Comparison of ENCODE assay signal across 8 cellular contexts in genomic region chr5:87267574-87268125, GRCh38. TPM values are rescaled to one million over a fixed set of nuclear protein-coding genes. Genes with fewer than 3 reads are reported as not detected.
A peak's percentile ranks its signal among the peaks of the same experiment; 100 is the strongest.
DNase-seq lines count a peak whose midpoint lies in the region; ATAC-seq and TF ChIP-seq lines count a peak whose summit lies in the region.

RASA1 (plus strand) TSS chr5:87267883; CDS start chr5:87268452, 569 bp downstream.

- H3K27me3 Mint-ChIP-seq in activated naive CD8-positive, alpha-beta T cell treated with anti-CD3 and anti-CD28 coated beads, Interleukin-2, amount 10 ng/mL, durations not matched to agents 7 days and 5 days, result peaks cover 6% of the 10 kb centered on the region

- H3K4me2 ChIP-seq in SU-DHL-6 (ENCODE audit: low read depth, low read length, poor library complexity, severe bottlenecking), result peak within 1 kb of the TSS; percentile 94

- intact Hi-C loops in Right ventricle myocardium inferior (cut with DNase I) (loop anchor here (5.0 kb wide), 1 partner anchor 145 kb away; the partner anchor contains the start of gene CCNH), ovary (cut with DNase I) (loop anchor here in 1 of 4 donors (10.0 kb wide), 1 partner anchor 147 kb away; the partner anchor contains the start of gene CCNH)

- ATAC-seq in HG02763 (IDR thresholded peaks at IDR 0.05; ENCODE audit: unreplicated experiment) (peak; percentile 56), Right ventricle myocardium inferior (peak; percentile 99)
- peak; percentile 73 for ATAC-seq in activated naive CD8-positive, alpha-beta T cell treated with anti-CD3 and anti-CD28 coated beads, Interleukin-2, amount 10 ng/mL, durations not matched to agents 7 days and 5 days (ENCODE audit: low read depth)

- peak within 1 kb of the TSS; percentile 95 for H3K27ac Mint-ChIP-seq in activated naive CD8-positive, alpha-beta T cell treated with anti-CD3 and anti-CD28 coated beads, Interleukin-2, amount 10 ng/mL, durations not matched to agents 7 days and 5 days

- peak; percentile 76 for TF ChIP-seq POLR2A in ovary (IDR thresholded peaks at IDR 0.05)

- POLR2A ChIA-PET in activated naive CD8-positive, alpha-beta T cell treated with anti-CD3 and anti-CD28 coated beads, Interleukin-2, amount 10 ng/mL, durations not matched to agents 7 days and 5 days (lab: Charles Lee), result interaction anchor here (0.7 to 1.6 kb wide), 7 partner anchors 15 to 146 kb away, joined by 3 to 5 read pairs (median 3); partner anchors contain the start of gene CCNH

- no peak for TF ChIP-seq CTCF in GM12875 (IDR thresholded peaks at IDR 0.05; ENCODE audit: borderline replicate concordance, insufficient read depth, low read depth, low read length)
- no peak for TF ChIP-seq CTCF in SU-DHL-6 (IDR thresholded peaks at IDR 0.05; ENCODE audit: insufficient read depth, low read length, poor library complexity, severe bottlenecking)
- TF ChIP-seq CTCF in ovary (IDR thresholded peaks at IDR 0.05), result no peak

- peaks cover 24% of the 10 kb centered on the region for H3K4me1 Mint-ChIP-seq in activated naive CD8-positive, alpha-beta T cell treated with anti-CD3 and anti-CD28 coated beads, Interleukin-2, amount 10 ng/mL, durations not matched to agents 7 days and 5 days

- H4K20me1 ChIP-seq in SU-DHL-6 (ENCODE audit: low read depth, low read length), result no peaks in the 10 kb centered on the region; the same call in 1 of the 2 replicates

- peak within 1 kb of the TSS; percentile 98 for H2AFZ ChIP-seq in SU-DHL-6 (ENCODE audit: low read depth, low read length, severe bottlenecking)

- H3K27ac ChIP-seq in SU-DHL-6 (ENCODE audit: low read depth, low read length) (peak within 1 kb of the TSS; percentile 74), ovary (peak within 1 kb of the TSS; percentile 68 to 81), thymus (ENCODE audit: low read depth) (peak within 1 kb of the TSS; percentile 90)

- H3K27me3 ChIP-seq in SU-DHL-6 (ENCODE audit: low read length), result no peaks in the 10 kb centered on the region
- no peaks in the 10 kb centered on the region for H3K27me3 ChIP-seq in ovary
- no peaks in the 10 kb centered on the region for H3K27me3 ChIP-seq in thymus (ENCODE audit: control insufficient read depth, insufficient read depth)

- no peaks in the 10 kb centered on the region for H3F3A ChIP-seq in SU-DHL-6 (ENCODE audit: insufficient read depth)

- H3K4me1 ChIP-seq in ovary (ENCODE audit: insufficient read depth) (peaks cover 2% of the 10 kb centered on the region), thymus (ENCODE audit: control insufficient read depth, insufficient read depth, low read length) (peaks cover 8% of the 10 kb centered on the region)

- H3K79me2 ChIP-seq in SU-DHL-6 (ENCODE audit: insufficient read depth, low read length), result peaks cover 38% of the 10 kb centered on the region

- WGBS in ovary, 3 donors, result 0 to 1% (median 0%) methylated on average over 46 of the region's 46 CpGs
- WGBS in thymus, result under 1% methylated on average over 46 of the region's 46 CpGs

- H3K9me3 Mint-ChIP-seq in activated naive CD8-positive, alpha-beta T cell treated with anti-CD3 and anti-CD28 coated beads, Interleukin-2, amount 10 ng/mL, durations not matched to agents 7 days and 5 days, result no peaks in the 10 kb centered on the region

- H3K4me3 ChIP-seq in GM12875 (ENCODE audit: low read depth, low read length) (peak within 1 kb of the TSS; percentile 81), SU-DHL-6 (ENCODE audit: insufficient read depth, low read length, poor library complexity, severe bottlenecking) (peak within 1 kb of the TSS; percentile 81), ovary (peak within 1 kb of the TSS; percentile 72), thymus (ENCODE audit: low read length) (peak within 1 kb of the TSS; percentile 76)

- peak within 1 kb of the TSS; percentile 88 for H3K4me3 Mint-ChIP-seq in activated naive CD8-positive, alpha-beta T cell treated with anti-CD3 and anti-CD28 coated beads, Interleukin-2, amount 10 ng/mL, durations not matched to agents 7 days and 5 days

- no peak for TF ChIP-seq EP300 in ovary (IDR thresholded peaks at IDR 0.05)

- H3K9me3 ChIP-seq in SU-DHL-6 (ENCODE audit: insufficient read depth, low read length) (no peaks in the 10 kb centered on the region), ovary (no peaks in the 10 kb centered on the region), thymus (ENCODE audit: control insufficient read depth) (no peaks in the 10 kb centered on the region)

- DNase-seq in NCI-H1417 (lab: John Stamatoyannopoulos, UW) (peak; percentile 92 to 96 (median 93)), Right ventricle myocardium inferior (ENCODE audit: missing footprints) (peak; percentile 96), ovary (peak; percentile 94 to 97 (median 95))
- peak; percentile 82 for DNase-seq in activated naive CD8-positive, alpha-beta T cell treated with anti-CD3 and anti-CD28 coated beads, Interleukin-2, amount 10 ng/mL, durations not matched to agents 7 days and 5 days

- no peaks in the 10 kb centered on the region for H3K36me3 ChIP-seq in SU-DHL-6 (ENCODE audit: low read length)
- H3K36me3 ChIP-seq in ovary, result no peaks in the 10 kb centered on the region
- H3K36me3 ChIP-seq in thymus (ENCODE audit: control insufficient read depth, insufficient read depth), result no peaks in the 10 kb centered on the region

- H3K36me3 Mint-ChIP-seq in activated naive CD8-positive, alpha-beta T cell treated with anti-CD3 and anti-CD28 coated beads, Interleukin-2, amount 10 ng/mL, durations not matched to agents 7 days and 5 days, result peaks cover 11% of the 10 kb centered on the region

- no peaks in the 10 kb centered on the region for H3K9me2 ChIP-seq in SU-DHL-6 (replicated peaks; ENCODE audit: insufficient read depth, low read length)

- peak within 1 kb of the TSS; percentile 84 for H3K9ac ChIP-seq in SU-DHL-6 (ENCODE audit: low read length)

RNA-seq across cellular contexts. Expression of gene RASA1, which starts in this region (rescaled TPM):
- 10 to 100 TPM; 17.0 to 21.1 TPM for total RNA-seq in activated naive CD8-positive, alpha-beta T cell treated with anti-CD3 and anti-CD28 coated beads, Interleukin-2, amount 10 ng/mL, durations not matched to agents 7 days and 5 days
- total RNA-seq in Right ventricle myocardium inferior (19.8 TPM), ovary (10 to 100 TPM; 22.5 to 33.9 (median 31.1) TPM)
- polyA plus RNA-seq in ovary (10 to 100 TPM; 19.6 to 30.2 TPM), thymus (29.6 TPM)

Comparison
In these comparisons a context has a peak if more than half of its experiments do, and no peak if none do; other contexts are left out.
1. Peak in every context shown above with its lines: DNase-seq, ATAC-seq, H3K4me3 ChIP-seq and H3K27ac ChIP-seq.